ENCODE assay signal across 1 cellular context in the genomic region with DNA sequence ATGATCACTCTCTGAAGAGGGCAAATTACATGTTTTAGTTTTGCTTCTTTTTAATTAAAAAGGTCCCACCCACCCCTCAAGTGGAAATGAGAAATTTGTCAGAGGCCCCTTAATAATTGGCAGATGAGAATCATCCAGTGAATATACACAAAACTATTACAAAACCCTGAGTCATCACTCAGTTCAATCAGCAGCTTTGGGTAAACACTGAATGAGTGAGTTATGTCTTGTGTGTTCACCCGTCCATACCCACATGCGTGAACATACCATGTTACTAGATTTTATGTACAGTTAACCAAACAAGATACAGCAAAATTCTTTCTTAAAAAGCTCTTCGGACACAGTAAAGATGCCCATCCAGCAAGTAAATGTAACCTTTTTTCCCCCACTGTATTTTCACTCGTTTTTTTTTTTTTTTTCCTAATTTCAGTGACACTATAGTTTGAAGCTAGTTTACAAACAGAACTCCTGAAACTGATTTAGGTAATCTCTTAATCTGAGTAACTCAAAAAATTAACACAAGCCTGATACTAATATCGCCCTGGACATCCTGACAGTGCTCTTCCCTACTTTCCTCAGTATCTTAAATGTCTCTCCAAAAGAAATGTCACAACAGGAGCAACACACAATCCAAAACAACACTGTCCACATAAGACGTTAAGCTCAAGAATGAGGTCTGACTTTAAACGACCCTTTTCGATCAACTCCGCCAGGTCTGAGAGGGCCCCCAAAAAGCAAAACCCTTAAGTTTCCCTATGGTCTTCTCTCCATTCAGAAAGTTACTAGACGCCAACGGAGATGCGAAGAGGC.
TF ChIP-seq lines count a peak whose summit lies in the region.

No MANE protein-coding gene starts in this region.

TF ChIP-seq in HepG2, 621 proteins besides CTCF, POLR2A, EP300 and RAD21 (continued from another document and continues in another):
- TF ChIP-seq, protein P1, sequence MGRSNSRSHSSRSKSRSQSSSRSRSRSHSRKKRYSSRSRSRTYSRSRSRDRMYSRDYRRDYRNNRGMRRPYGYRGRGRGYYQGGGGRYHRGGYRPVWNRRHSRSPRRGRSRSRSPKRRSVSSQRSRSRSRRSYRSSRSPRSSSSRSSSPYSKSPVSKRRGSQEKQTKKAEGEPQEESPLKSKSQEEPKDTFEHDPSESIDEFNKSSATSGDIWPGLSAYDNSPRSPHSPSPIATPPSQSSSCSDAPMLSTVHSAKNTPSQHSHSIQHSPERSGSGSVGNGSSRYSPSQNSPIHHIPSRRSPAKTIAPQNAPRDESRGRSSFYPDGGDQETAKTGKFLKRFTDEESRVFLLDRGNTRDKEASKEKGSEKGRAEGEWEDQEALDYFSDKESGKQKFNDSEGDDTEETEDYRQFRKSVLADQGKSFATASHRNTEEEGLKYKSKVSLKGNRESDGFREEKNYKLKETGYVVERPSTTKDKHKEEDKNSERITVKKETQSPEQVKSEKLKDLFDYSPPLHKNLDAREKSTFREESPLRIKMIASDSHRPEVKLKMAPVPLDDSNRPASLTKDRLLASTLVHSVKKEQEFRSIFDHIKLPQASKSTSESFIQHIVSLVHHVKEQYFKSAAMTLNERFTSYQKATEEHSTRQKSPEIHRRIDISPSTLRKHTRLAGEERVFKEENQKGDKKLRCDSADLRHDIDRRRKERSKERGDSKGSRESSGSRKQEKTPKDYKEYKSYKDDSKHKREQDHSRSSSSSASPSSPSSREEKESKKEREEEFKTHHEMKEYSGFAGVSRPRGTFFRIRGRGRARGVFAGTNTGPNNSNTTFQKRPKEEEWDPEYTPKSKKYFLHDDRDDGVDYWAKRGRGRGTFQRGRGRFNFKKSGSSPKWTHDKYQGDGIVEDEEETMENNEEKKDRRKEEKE (IDR thresholded peaks at IDR 0.05), result no peak
- TF ChIP-seq, protein P2, sequence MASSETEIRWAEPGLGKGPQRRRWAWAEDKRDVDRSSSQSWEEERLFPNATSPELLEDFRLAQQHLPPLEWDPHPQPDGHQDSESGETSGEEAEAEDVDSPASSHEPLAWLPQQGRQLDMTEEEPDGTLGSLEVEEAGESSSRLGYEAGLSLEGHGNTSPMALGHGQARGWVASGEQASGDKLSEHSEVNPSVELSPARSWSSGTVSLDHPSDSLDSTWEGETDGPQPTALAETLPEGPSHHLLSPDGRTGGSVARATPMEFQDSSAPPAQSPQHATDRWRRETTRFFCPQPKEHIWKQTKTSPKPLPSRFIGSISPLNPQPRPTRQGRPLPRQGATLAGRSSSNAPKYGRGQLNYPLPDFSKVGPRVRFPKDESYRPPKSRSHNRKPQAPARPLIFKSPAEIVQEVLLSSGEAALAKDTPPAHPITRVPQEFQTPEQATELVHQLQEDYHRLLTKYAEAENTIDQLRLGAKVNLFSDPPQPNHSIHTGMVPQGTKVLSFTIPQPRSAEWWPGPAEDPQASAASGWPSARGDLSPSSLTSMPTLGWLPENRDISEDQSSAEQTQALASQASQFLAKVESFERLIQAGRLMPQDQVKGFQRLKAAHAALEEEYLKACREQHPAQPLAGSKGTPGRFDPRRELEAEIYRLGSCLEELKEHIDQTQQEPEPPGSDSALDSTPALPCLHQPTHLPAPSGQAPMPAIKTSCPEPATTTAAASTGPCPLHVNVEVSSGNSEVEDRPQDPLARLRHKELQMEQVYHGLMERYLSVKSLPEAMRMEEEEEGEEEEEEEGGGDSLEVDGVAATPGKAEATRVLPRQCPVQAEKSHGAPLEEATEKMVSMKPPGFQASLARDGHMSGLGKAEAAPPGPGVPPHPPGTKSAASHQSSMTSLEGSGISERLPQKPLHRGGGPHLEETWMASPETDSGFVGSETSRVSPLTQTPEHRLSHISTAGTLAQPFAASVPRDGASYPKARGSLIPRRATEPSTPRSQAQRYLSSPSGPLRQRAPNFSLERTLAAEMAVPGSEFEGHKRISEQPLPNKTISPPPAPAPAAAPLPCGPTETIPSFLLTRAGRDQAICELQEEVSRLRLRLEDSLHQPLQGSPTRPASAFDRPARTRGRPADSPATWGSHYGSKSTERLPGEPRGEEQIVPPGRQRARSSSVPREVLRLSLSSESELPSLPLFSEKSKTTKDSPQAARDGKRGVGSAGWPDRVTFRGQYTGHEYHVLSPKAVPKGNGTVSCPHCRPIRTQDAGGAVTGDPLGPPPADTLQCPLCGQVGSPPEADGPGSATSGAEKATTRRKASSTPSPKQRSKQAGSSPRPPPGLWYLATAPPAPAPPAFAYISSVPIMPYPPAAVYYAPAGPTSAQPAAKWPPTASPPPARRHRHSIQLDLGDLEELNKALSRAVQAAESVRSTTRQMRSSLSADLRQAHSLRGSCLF (CRISPR knock-in tag; IDR thresholded peaks at IDR 0.05; ENCODE audit: borderline replicate concordance), result no peak
- TF ChIP-seq MAFF (IDR thresholded peaks at IDR 0.05; ENCODE audit: low read depth, low read length) (peak; percentile 97), ZSCAN22 (CRISPR knock-in tag; IDR thresholded peaks at IDR 0.05) (no peak), SOX6 (IDR thresholded peaks at IDR 0.05) (no peak), SOX6 (CRISPR knock-in tag; IDR thresholded peaks at IDR 0.05) (no peak), ZSCAN12 (CRISPR knock-in tag; IDR thresholded peaks at IDR 0.05) (no peak), ZNF160 (CRISPR knock-in tag; IDR thresholded peaks at IDR 0.05) (no peak), CENPX (CRISPR knock-in tag; IDR thresholded peaks at IDR 0.05) (no peak), ZNF260 (CRISPR knock-in tag; IDR thresholded peaks at IDR 0.05; ENCODE audit: borderline replicate concordance, low read depth) (no peak), ERF (CRISPR knock-in tag; IDR thresholded peaks at IDR 0.05) (no peak), NCOA2 (CRISPR knock-in tag; IDR thresholded peaks at IDR 0.05) (no peak), SIN3A (IDR thresholded peaks at IDR 0.05; ENCODE audit: borderline replicate concordance, low read depth, low read length) (peak; percentile 94), ZFP1 (CRISPR knock-in tag; IDR thresholded peaks at IDR 0.05) (0 out of 2 replicates have a peak, but pooled peaks have one; percentile 30), ZSCAN25 (CRISPR knock-in tag; IDR thresholded peaks at IDR 0.05) (no peak), SKI (IDR thresholded peaks at IDR 0.05; ENCODE audit: partially characterized antibody) (no peak), ZNF652 (CRISPR knock-in tag; IDR thresholded peaks at IDR 0.05; ENCODE audit: borderline replicate concordance, low read depth) (no peak), AKAP8 (CRISPR knock-in tag; IDR thresholded peaks at IDR 0.05) (no peak)
- TF ChIP-seq, protein P3, sequence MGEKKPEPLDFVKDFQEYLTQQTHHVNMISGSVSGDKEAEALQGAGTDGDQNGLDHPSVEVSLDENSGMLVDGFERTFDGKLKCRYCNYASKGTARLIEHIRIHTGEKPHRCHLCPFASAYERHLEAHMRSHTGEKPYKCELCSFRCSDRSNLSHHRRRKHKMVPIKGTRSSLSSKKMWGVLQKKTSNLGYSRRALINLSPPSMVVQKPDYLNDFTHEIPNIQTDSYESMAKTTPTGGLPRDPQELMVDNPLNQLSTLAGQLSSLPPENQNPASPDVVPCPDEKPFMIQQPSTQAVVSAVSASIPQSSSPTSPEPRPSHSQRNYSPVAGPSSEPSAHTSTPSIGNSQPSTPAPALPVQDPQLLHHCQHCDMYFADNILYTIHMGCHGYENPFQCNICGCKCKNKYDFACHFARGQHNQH (CRISPR knock-in tag; IDR thresholded peaks at IDR 0.05), result no peak
- TF ChIP-seq, protein P4, sequence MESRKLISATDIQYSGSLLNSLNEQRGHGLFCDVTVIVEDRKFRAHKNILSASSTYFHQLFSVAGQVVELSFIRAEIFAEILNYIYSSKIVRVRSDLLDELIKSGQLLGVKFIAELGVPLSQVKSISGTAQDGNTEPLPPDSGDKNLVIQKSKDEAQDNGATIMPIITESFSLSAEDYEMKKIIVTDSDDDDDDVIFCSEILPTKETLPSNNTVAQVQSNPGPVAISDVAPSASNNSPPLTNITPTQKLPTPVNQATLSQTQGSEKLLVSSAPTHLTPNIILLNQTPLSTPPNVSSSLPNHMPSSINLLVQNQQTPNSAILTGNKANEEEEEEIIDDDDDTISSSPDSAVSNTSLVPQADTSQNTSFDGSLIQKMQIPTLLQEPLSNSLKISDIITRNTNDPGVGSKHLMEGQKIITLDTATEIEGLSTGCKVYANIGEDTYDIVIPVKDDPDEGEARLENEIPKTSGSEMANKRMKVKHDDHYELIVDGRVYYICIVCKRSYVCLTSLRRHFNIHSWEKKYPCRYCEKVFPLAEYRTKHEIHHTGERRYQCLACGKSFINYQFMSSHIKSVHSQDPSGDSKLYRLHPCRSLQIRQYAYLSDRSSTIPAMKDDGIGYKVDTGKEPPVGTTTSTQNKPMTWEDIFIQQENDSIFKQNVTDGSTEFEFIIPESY (CRISPR knock-in tag; IDR thresholded peaks at IDR 0.05), result no peak
- TF ChIP-seq, protein P5, sequence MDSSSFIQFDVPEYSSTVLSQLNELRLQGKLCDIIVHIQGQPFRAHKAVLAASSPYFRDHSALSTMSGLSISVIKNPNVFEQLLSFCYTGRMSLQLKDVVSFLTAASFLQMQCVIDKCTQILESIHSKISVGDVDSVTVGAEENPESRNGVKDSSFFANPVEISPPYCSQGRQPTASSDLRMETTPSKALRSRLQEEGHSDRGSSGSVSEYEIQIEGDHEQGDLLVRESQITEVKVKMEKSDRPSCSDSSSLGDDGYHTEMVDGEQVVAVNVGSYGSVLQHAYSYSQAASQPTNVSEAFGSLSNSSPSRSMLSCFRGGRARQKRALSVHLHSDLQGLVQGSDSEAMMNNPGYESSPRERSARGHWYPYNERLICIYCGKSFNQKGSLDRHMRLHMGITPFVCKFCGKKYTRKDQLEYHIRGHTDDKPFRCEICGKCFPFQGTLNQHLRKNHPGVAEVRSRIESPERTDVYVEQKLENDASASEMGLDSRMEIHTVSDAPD (CRISPR knock-in tag; IDR thresholded peaks at IDR 0.05), result no peak
- TF ChIP-seq, protein P6, sequence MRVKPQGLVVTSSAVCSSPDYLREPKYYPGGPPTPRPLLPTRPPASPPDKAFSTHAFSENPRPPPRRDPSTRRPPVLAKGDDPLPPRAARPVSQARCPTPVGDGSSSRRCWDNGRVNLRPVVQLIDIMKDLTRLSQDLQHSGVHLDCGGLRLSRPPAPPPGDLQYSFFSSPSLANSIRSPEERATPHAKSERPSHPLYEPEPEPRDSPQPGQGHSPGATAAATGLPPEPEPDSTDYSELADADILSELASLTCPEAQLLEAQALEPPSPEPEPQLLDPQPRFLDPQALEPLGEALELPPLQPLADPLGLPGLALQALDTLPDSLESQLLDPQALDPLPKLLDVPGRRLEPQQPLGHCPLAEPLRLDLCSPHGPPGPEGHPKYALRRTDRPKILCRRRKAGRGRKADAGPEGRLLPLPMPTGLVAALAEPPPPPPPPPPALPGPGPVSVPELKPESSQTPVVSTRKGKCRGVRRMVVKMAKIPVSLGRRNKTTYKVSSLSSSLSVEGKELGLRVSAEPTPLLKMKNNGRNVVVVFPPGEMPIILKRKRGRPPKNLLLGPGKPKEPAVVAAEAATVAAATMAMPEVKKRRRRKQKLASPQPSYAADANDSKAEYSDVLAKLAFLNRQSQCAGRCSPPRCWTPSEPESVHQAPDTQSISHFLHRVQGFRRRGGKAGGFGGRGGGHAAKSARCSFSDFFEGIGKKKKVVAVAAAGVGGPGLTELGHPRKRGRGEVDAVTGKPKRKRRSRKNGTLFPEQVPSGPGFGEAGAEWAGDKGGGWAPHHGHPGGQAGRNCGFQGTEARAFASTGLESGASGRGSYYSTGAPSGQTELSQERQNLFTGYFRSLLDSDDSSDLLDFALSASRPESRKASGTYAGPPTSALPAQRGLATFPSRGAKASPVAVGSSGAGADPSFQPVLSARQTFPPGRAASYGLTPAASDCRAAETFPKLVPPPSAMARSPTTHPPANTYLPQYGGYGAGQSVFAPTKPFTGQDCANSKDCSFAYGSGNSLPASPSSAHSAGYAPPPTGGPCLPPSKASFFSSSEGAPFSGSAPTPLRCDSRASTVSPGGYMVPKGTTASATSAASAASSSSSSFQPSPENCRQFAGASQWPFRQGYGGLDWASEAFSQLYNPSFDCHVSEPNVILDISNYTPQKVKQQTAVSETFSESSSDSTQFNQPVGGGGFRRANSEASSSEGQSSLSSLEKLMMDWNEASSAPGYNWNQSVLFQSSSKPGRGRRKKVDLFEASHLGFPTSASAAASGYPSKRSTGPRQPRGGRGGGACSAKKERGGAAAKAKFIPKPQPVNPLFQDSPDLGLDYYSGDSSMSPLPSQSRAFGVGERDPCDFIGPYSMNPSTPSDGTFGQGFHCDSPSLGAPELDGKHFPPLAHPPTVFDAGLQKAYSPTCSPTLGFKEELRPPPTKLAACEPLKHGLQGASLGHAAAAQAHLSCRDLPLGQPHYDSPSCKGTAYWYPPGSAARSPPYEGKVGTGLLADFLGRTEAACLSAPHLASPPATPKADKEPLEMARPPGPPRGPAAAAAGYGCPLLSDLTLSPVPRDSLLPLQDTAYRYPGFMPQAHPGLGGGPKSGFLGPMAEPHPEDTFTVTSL (CRISPR knock-in tag; IDR thresholded peaks at IDR 0.05; ENCODE audit: borderline replicate concordance), result peak; percentile 35; the same call in 1 of the 2 replicates
- TF ChIP-seq, protein P7, sequence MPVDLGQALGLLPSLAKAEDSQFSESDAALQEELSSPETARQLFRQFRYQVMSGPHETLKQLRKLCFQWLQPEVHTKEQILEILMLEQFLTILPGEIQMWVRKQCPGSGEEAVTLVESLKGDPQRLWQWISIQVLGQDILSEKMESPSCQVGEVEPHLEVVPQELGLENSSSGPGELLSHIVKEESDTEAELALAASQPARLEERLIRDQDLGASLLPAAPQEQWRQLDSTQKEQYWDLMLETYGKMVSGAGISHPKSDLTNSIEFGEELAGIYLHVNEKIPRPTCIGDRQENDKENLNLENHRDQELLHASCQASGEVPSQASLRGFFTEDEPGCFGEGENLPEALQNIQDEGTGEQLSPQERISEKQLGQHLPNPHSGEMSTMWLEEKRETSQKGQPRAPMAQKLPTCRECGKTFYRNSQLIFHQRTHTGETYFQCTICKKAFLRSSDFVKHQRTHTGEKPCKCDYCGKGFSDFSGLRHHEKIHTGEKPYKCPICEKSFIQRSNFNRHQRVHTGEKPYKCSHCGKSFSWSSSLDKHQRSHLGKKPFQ (CRISPR knock-in tag; IDR thresholded peaks at IDR 0.05; ENCODE audit: insufficient replicate concordance), result no peak
- TF ChIP-seq, protein P8, sequence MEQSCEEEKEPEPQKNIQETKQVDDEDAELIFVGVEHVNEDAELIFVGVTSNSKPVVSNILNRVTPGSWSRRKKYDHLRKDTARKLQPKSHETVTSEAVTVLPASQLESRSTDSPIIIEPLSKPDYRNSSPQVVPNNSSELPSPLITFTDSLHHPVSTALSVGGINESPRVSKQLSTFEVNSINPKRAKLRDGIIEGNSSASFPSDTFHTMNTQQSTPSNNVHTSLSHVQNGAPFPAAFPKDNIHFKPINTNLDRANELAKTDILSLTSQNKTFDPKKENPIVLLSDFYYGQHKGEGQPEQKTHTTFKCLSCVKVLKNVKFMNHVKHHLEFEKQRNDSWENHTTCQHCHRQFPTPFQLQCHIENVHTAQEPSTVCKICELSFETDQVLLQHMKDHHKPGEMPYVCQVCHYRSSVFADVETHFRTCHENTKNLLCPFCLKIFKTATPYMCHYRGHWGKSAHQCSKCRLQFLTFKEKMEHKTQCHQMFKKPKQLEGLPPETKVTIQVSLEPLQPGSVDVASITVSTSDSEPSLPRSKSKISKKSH (CRISPR knock-in tag; IDR thresholded peaks at IDR 0.05; ENCODE audit: borderline replicate concordance), result no peak
- TF ChIP-seq, protein P9, sequence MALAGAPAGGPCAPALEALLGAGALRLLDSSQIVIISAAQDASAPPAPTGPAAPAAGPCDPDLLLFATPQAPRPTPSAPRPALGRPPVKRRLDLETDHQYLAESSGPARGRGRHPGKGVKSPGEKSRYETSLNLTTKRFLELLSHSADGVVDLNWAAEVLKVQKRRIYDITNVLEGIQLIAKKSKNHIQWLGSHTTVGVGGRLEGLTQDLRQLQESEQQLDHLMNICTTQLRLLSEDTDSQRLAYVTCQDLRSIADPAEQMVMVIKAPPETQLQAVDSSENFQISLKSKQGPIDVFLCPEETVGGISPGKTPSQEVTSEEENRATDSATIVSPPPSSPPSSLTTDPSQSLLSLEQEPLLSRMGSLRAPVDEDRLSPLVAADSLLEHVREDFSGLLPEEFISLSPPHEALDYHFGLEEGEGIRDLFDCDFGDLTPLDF (CRISPR knock-in tag; IDR thresholded peaks at IDR 0.05), result no peak
- TF ChIP-seq, protein P10, sequence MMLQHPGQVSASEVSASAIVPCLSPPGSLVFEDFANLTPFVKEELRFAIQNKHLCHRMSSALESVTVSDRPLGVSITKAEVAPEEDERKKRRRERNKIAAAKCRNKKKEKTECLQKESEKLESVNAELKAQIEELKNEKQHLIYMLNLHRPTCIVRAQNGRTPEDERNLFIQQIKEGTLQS (CRISPR knock-in tag; IDR thresholded peaks at IDR 0.05), result peak; percentile 90
